ENCODE assay signal across 10 cellular contexts in the genomic region with DNA sequence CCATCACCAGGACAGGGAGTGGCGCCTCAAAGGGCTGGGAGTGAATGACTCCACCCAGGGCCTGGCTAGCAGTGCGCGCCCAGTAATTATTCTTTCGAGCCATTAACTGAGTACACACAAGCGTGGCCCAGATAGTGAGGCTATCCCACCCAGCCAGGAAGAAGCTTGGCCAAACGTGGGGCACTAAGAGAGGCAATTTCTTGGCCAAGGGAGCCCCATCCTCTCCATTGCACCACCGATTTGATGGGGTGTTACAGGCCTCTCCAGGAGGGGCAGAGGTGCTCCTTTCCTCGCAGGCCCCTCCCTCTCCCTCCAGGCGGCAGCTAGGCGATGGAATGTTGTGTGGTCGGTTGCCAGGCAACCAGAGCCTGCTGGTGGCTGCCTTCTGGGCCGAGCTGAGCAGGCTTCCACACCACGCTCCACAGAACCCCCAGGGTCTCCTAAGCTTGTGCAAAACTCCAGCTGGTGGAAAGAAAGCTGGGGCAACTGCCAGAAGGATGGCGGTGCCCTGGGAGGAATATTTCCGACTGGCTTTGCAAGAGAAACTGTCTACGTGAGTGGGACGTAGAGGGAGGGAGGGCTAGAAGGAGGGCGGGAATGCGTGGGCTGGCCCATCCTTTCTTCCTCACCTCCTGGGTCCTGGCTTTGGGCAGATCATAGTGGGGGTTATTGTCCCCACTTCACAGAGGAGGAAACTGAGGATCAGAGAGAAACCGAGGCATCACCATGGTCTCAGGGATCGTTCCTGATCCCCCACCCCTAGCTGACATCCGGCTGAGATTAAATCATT. TPM values are rescaled to one million over a fixed set of nuclear protein-coding genes. Genes with fewer than 3 reads are reported as not detected.
DNase-seq lines count a peak whose midpoint lies in the region; ATAC-seq, FAIRE-seq and TF ChIP-seq lines count a peak whose summit lies in the region.
"Had no signal": no experiment of that assay in that cellular context is flagged by ENCODE, and none has a peak within 500 bp of the region (broad histone marks: within the 10 kb centered on the region; RNA-seq: fewer than 3 reads in every experiment).

Gene CFAP73, plus strand, starts transcription at position 364 of the 790 bp plus-strand sequence. Its CDS starts 134 bp downstream, at position 498.

- TF ChIP-seq POLR2A in upper lobe of left lung (IDR thresholded peaks at IDR 0.05): peak in 1 of 4 donors; percentile 24

- no peak within 1 kb of the TSS for H3K4me3 ChIP-seq in kidney (ENCODE audit: low read length in 2 of 2)
- H3K4me3 ChIP-seq in upper lobe of left lung: peak within 1 kb of the TSS in 1 of 4 donors; percentile 7

- H3K36me3 Mint-ChIP-seq in activated CD4-positive, alpha-beta T cell treated with anti-CD3 and anti-CD28 coated beads for 36 hours (ENCODE audit: low read depth): no peaks in the 10 kb centered on the region

- CTCF ChIA-PET in activated CD4-positive, alpha-beta T cell treated with anti-CD3 and anti-CD28 coated beads for 36 hours (lab: Charles Lee): interaction anchor here (0.7 kb wide), 1 partner anchor 57 kb away, joined by 3 read pairs; no protein-coding TSS in a partner anchor

- POLR2A ChIA-PET in activated CD4-positive, alpha-beta T cell treated with anti-CD3 and anti-CD28 coated beads for 36 hours (lab: Charles Lee): interaction anchor here (0.6 to 1.1 kb wide), 2 partner anchors 12 to 1039 kb away, joined by 3 read pairs; no protein-coding TSS in a partner anchor

- H3K4me1 ChIP-seq in kidney (ENCODE audit: control insufficient read depth in 1 of 2, insufficient read depth in 1 of 2, low read depth in 1 of 2, low read length in 2 of 2) (peaks cover 0 to 7% of the 10 kb centered on the region in 2 donors), upper lobe of left lung (peaks cover 10 to 27% (median 14%) of the 10 kb centered on the region in 4 donors)

- H3K4me3 Mint-ChIP-seq in activated CD4-positive, alpha-beta T cell treated with anti-CD3 and anti-CD28 coated beads for 36 hours: no peak within 1 kb of the TSS
- H3K4me3 Mint-ChIP-seq: CD4-positive, alpha-beta T cell had no signal

- H3K9me3 Mint-ChIP-seq in activated CD4-positive, alpha-beta T cell treated with anti-CD3 and anti-CD28 coated beads for 36 hours (ENCODE audit: low read depth): no peaks in the 10 kb centered on the region

- H3K36me3 ChIP-seq in kidney (ENCODE audit: control insufficient read depth in 1 of 2, insufficient read depth in 2 of 2, low read length in 2 of 2) (no peaks in the 10 kb centered on the region), upper lobe of left lung (no peaks in the 10 kb centered on the region)

- 25 to 39% methylated on average over 14 to 22 of the region's 22 CpGs for WGBS in upper lobe of left lung, 2 donors

- no peak for ATAC-seq in activated CD4-positive, alpha-beta T cell treated with anti-CD3 and anti-CD28 coated beads for 36 hours
- ATAC-seq in upper lobe of left lung (ENCODE audit: low FRiP score in 2 of 2) (peak; percentile 23 to 71), left lobe of liver (no peak), HG02938 (IDR thresholded peaks at IDR 0.05; ENCODE audit: unreplicated experiment) (no peak)

- TF ChIP-seq EP300 in upper lobe of left lung (IDR thresholded peaks at IDR 0.05): no peak

- TF ChIP-seq CTCF in kidney (IDR thresholded peaks at IDR 0.05; ENCODE audit: borderline replicate concordance, extremely low read depth, insufficient read depth) (no peak), upper lobe of left lung (IDR thresholded peaks at IDR 0.05) (no peak)

- peaks cover 11% of the 10 kb centered on the region for H3K27me3 Mint-ChIP-seq in activated CD4-positive, alpha-beta T cell treated with anti-CD3 and anti-CD28 coated beads for 36 hours
- H3K27me3 Mint-ChIP-seq: CD4-positive, alpha-beta T cell had no signal

- H3K9me3 ChIP-seq in kidney (ENCODE audit: control insufficient read depth in 1 of 2, low read length in 2 of 2) (peaks cover 0 to 4% of the 10 kb centered on the region in 2 donors), upper lobe of left lung (peaks cover 0 to 3% (median 0%) of the 10 kb centered on the region in 4 donors)

- FAIRE-seq in kidney (lab: Jason Lieb, UNC): no peak

- H3K9ac ChIP-seq in kidney (ENCODE audit: low read length in 2 of 2): no peak within 1 kb of the TSS

- peak within 1 kb of the TSS; percentile 85 for H3K27ac ChIP-seq in caudate nucleus (ENCODE audit: low read depth, low read length)
- H3K27ac ChIP-seq in kidney (ENCODE audit: low read depth in 2 of 2, low read length in 2 of 2): peak within 1 kb of the TSS in 1 of 2 donors; percentile 4
- H3K27ac ChIP-seq in upper lobe of left lung: no peak within 1 kb of the TSS
- H3K27ac ChIP-seq: VCaP had no signal

- no peak within 1 kb of the TSS for H3K27ac Mint-ChIP-seq in activated CD4-positive, alpha-beta T cell treated with anti-CD3 and anti-CD28 coated beads for 36 hours
- H3K27ac Mint-ChIP-seq: CD4-positive, alpha-beta T cell had no signal

- peak; percentile 56 for DNase-seq in activated CD4-positive, alpha-beta T cell treated with anti-CD3 and anti-CD28 coated beads for 36 hours
- DNase-seq in activated CD4-positive, alpha-beta T cell treated with anti-CD3 and anti-CD28 coated beads, Interleukin-2, amount 50 U/mL, for 48 hours: no peak
- DNase-seq in NCI-H526 treated with DMSO at 0.1 percent for 48 hours (lab: John Stamatoyannopoulos, UW) (peak; percentile 60), caudate nucleus (lab: John Stamatoyannopoulos, UW) (peak in 53 of 61 donors; percentile 8 to 85 (median 56)), kidney (peak; percentile 94), upper lobe of left lung (peak in 1 of 2 donors; percentile 51), left lobe of liver (ENCODE audit: low spot score) (no peak)

- peaks cover 14% of the 10 kb centered on the region for H3K4me1 Mint-ChIP-seq in activated CD4-positive, alpha-beta T cell treated with anti-CD3 and anti-CD28 coated beads for 36 hours

- peaks cover 0 to 28% (median 10%) of the 10 kb centered on the region in 4 donors for H3K27me3 ChIP-seq in upper lobe of left lung

- intact Hi-C loops in activated CD4-positive, alpha-beta T cell treated with anti-CD3 and anti-CD28 coated beads for 36 hours (cut with DNase I, micrococcal nuclease): loop anchor here in 1 of 2 experiments (5.0 kb wide), 1 partner anchor 52 kb away; no protein-coding TSS in a partner anchor
- intact Hi-C loops in kidney (cut with DNase I): no loop called here

RNA-seq across cellular contexts. Expression of gene CFAP73, which starts in this region (rescaled TPM):
- 1 to 10 TPM in 1 of 2 experiments, under 1 TPM in 1; 0.86 to 1.1 TPM for total RNA-seq in activated CD4-positive, alpha-beta T cell treated with anti-CD3 and anti-CD28 coated beads for 36 hours
- total RNA-seq in kidney: 2.4 TPM
- 0.52 TPM for polyA plus RNA-seq in kidney (ENCODE audit: insufficient read depth, low read depth, low replicate concordance)
- total RNA-seq in upper lobe of left lung: 10 to 100 TPM in 3 of 6 donors, 1 to 10 TPM in 2, under 1 TPM in 1; 0.97 to 34.1 (median 15.4) TPM
- total RNA-seq in left lobe of liver: not detected

Comparison
In these comparisons a context has a peak if more than half of its experiments do, and no peak if none do; other contexts are left out.
1. DNase-seq: peak in activated CD4-positive, alpha-beta T cell treated with anti-CD3 and anti-CD28 coated beads for 36 hours (single experiment), NCI-H526 treated with DMSO at 0.1 percent for 48 hours (single experiment), caudate nucleus (53 of 61) and kidney (single experiment); none in activated CD4-positive, alpha-beta T cell treated with anti-CD3 and anti-CD28 coated beads, Interleukin-2, amount 50 U/mL, for 48 hours (0 of 2) and left lobe of liver (single experiment).
2. ATAC-seq: peak in upper lobe of left lung (2 of 2); none in activated CD4-positive, alpha-beta T cell treated with anti-CD3 and anti-CD28 coated beads for 36 hours (single experiment), left lobe of liver (single experiment) and HG02938 (single experiment).